16 cellular contexts compared by ENCODE assay signal in the genomic region with DNA sequence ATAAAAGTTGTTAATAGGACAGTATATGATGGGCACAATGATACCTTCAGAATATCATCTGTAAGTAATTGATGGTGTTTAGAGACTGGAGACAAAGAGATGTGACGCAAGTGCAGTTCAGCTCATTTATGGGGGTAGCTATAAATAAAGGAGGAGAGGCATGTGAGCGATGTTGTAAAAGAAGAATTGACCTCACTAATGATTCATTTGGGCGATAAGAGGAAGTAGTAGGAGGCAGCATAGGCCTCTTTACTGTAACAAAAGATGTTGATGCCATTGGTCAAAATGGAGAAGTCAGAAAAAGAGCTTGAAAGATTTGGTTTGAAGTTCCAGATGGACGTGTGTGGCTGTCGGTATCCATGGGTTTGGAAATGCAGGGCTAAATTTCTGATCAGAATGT.
DNase-seq lines count a peak whose midpoint lies in the region; ATAC-seq and TF ChIP-seq lines count a peak whose summit lies in the region.
"Had no signal": no experiment of that assay in that cellular context is flagged by ENCODE, and none has a peak within 500 bp of the region (broad histone marks: within the 10 kb centered on the region; RNA-seq: fewer than 3 reads in every experiment).

No MANE protein-coding gene starts in this region.

- H3K27me3 Mint-ChIP-seq in mesothelial cell of epicardium (ENCODE audit: low read depth) = no peaks in the 10 kb centered on the region
- no peaks in the 10 kb centered on the region for H3K27me3 Mint-ChIP-seq in activated naive CD4-positive, alpha-beta T cell treated with anti-CD3 and anti-CD28 coated beads, Interleukin-2, amount 10 ng/mL, durations not matched to agents 7 days and 5 days
- H3K27me3 Mint-ChIP-seq: activated B cell treated with CpG ODN at 0.5 μM for 24 hours; activated naive CD8-positive, alpha-beta T cell treated with anti-CD3 and anti-CD28 coated beads for 36 hours; IgD-negative memory B cell had no signal

- POLR2A ChIA-PET in BJ (lab: Charles Lee) = interaction anchor here (0.6 kb wide), 1 partner anchor 23 kb away, joined by 3 read pairs; no protein-coding TSS in a partner anchor

- no peaks in the 10 kb centered on the region for H3K9me3 Mint-ChIP-seq in mesothelial cell of epicardium
- H3K9me3 Mint-ChIP-seq in activated naive CD4-positive, alpha-beta T cell treated with anti-CD3 and anti-CD28 coated beads, Interleukin-2, amount 10 ng/mL, durations not matched to agents 7 days and 5 days = peaks cover 11% of the 10 kb centered on the region
- H3K9me3 Mint-ChIP-seq: activated naive CD8-positive, alpha-beta T cell treated with anti-CD3 and anti-CD28 coated beads for 36 hours had no signal

- CTCF ChIA-PET in BJ (lab: Yijun Ruan, JAX) = interaction anchor here (0.8 kb wide), 1 partner anchor 11 kb away, joined by 3 read pairs; no protein-coding TSS in a partner anchor
- CTCF ChIA-PET in activated naive CD4-positive, alpha-beta T cell treated with anti-CD3 and anti-CD28 coated beads, Interleukin-2, amount 10 ng/mL, durations not matched to agents 7 days and 5 days (lab: Charles Lee) = no interaction called here

- H3K36me3 Mint-ChIP-seq in mesothelial cell of epicardium = peaks cover 36% of the 10 kb centered on the region
- no peaks in the 10 kb centered on the region for H3K36me3 Mint-ChIP-seq in activated naive CD4-positive, alpha-beta T cell treated with anti-CD3 and anti-CD28 coated beads, Interleukin-2, amount 10 ng/mL, durations not matched to agents 7 days and 5 days
- H3K36me3 Mint-ChIP-seq: activated naive CD8-positive, alpha-beta T cell treated with anti-CD3 and anti-CD28 coated beads for 36 hours; IgD-negative memory B cell had no signal

- peak overlapping the region; percentile 3 for H3K27ac Mint-ChIP-seq in mesothelial cell of epicardium
- no peak overlapping the region for H3K27ac Mint-ChIP-seq in activated naive CD4-positive, alpha-beta T cell treated with anti-CD3 and anti-CD28 coated beads, Interleukin-2, amount 10 ng/mL, durations not matched to agents 7 days and 5 days
- H3K27ac Mint-ChIP-seq: activated B cell treated with CpG ODN at 0.5 μM for 24 hours; activated naive CD8-positive, alpha-beta T cell treated with anti-CD3 and anti-CD28 coated beads for 36 hours; IgD-negative memory B cell had no signal

- H3K4me1 Mint-ChIP-seq in mesothelial cell of epicardium = peaks cover 39% of the 10 kb centered on the region
- no peaks in the 10 kb centered on the region for H3K4me1 Mint-ChIP-seq in activated naive CD4-positive, alpha-beta T cell treated with anti-CD3 and anti-CD28 coated beads, Interleukin-2, amount 10 ng/mL, durations not matched to agents 7 days and 5 days
- H3K4me1 Mint-ChIP-seq: activated B cell treated with CpG ODN at 0.5 μM for 24 hours; activated naive CD8-positive, alpha-beta T cell treated with anti-CD3 and anti-CD28 coated beads for 36 hours; IgD-negative memory B cell had no signal

- H3K27me3 ChIP-seq in BJ (ENCODE audit: control insufficient read depth, insufficient read depth, low read length) = no peaks in the 10 kb centered on the region
- H3K27me3 ChIP-seq: upper lobe of left lung had no signal

- H3K4me3 ChIP-seq in BJ (ENCODE audit: low read depth, low read length) = no peak overlapping the region
- H3K4me3 ChIP-seq: upper lobe of left lung had no signal

- no peaks in the 10 kb centered on the region for H3K36me3 ChIP-seq in BJ (ENCODE audit: control insufficient read depth, insufficient read depth, low read length)
- H3K36me3 ChIP-seq: upper lobe of left lung had no signal

- no peak for ATAC-seq in HG03139 (IDR thresholded peaks at IDR 0.05; ENCODE audit: unreplicated experiment)

- H3K4me3 Mint-ChIP-seq in mesothelial cell of epicardium = no peak overlapping the region
- H3K4me3 Mint-ChIP-seq in activated naive CD4-positive, alpha-beta T cell treated with anti-CD3 and anti-CD28 coated beads, Interleukin-2, amount 10 ng/mL, durations not matched to agents 7 days and 5 days = no peak overlapping the region
- H3K4me3 Mint-ChIP-seq: activated B cell treated with CpG ODN at 0.5 μM for 24 hours; activated naive CD8-positive, alpha-beta T cell treated with anti-CD3 and anti-CD28 coated beads for 36 hours; IgD-negative memory B cell had no signal

- DNase-seq in BJ (ENCODE audit: low read depth) (peak; percentile 60), KG1 (lab: John Stamatoyannopoulos, UW) (peak; percentile 32), amniotic epithelial cell (ENCODE audit: low read depth) (peak; percentile 93), mesothelial cell of epicardium (ENCODE audit: low spot score in 2 of 2, unreplicated experiment in 2 of 2) (no peak), HUDEP-2 (lab: John Stamatoyannopoulos, UW; ENCODE audit: unreplicated experiment in 76 of 76) (no peak), DMS79 (lab: John Stamatoyannopoulos, UW) (no peak)
- no peak for DNase-seq in activated naive CD4-positive, alpha-beta T cell treated with anti-CD3 and anti-CD28 coated beads, Interleukin-2, amount 10 ng/mL, durations not matched to agents 7 days and 5 days
- DNase-seq: activated B cell treated with CpG ODN at 0.5 μM for 24 hours; activated CD8-positive, alpha-beta memory T cell treated with anti-CD3 and anti-CD28 coated beads, Interleukin-2, amount 50 U/mL, for 48 hours; activated naive CD8-positive, alpha-beta T cell treated with anti-CD3 and anti-CD28 coated beads for 36 hours; DND-41; mesendoderm; NCI-H1694; upper lobe of left lung had no signal

- no peak for TF ChIP-seq CTCF in BJ (IDR thresholded peaks at IDR 0.05; ENCODE audit: insufficient read depth, low read depth, low read length)
- TF ChIP-seq CTCF in mesothelial cell of epicardium (IDR thresholded peaks at IDR 0.05; ENCODE audit: unreplicated experiment) = no peak

Comparison
In these comparisons a context has a peak if more than half of its experiments do, and no peak if none do; other contexts are left out.
1. DNase-seq: peak in BJ (single experiment), KG1 (single experiment) and amniotic epithelial cell (single experiment); none in mesothelial cell of epicardium (0 of 2), activated naive CD4-positive, alpha-beta T cell treated with anti-CD3 and anti-CD28 coated beads, Interleukin-2, amount 10 ng/mL, durations not matched to agents 7 days and 5 days (single experiment), HUDEP-2 (0 of 76) and DMS79 (single experiment).